9 cellular contexts compared by ENCODE assay signal in the genomic region with DNA sequence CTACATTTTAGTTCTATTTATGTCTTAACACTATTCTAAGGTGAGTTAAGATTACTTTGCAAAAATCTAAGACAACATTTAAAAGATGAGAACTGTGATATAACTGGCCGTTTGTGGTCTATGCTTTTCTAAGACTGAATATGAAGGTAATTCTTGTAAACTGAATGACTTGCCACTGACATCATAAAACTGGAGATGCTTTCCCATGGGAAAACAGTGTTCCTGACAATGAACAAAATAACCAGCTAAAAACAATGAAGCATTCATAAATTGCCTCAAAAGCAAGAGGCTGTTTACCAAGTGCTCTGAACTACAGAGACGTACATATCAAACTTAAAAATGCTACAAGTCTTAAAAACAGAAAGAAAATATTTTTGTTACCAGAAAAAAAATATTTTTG. TPM values are rescaled to one million over a fixed set of nuclear protein-coding genes. Genes with fewer than 3 reads are reported as not detected.
DNase-seq lines count a peak whose midpoint lies in the region; ATAC-seq and TF ChIP-seq lines count a peak whose summit lies in the region.
"Had no signal": no experiment of that assay in that cellular context is flagged by ENCODE, and none has a peak within 500 bp of the region (broad histone marks: within the 10 kb centered on the region; RNA-seq: fewer than 3 reads in every experiment).

No MANE protein-coding gene starts in this region.

- ATAC-seq in heart right ventricle (peak in 7 of 8 donors; percentile 29 to 71 (median 38)), HG02763 (IDR thresholded peaks at IDR 0.05; ENCODE audit: unreplicated experiment) (no peak), left lung (no peak)
- ATAC-seq: stimulated activated memory B cell treated with anti-CD40 and anti-IgM and Interleukin-4, amounts not matched to agents 10 μg/mL and 1 μg/mL and 100 μg/mL, for 72 hours had no signal

- DNase-seq in heart right ventricle: no peak
- no peak for DNase-seq in HPDE6-E6E7 (ENCODE audit: extremely low spot score)
- no peak for DNase-seq in nucleus accumbens (lab: John Stamatoyannopoulos, UW)
- DNase-seq in left lung: no peak

- H3K9ac ChIP-seq in subcutaneous abdominal adipose tissue (ENCODE audit: low read length in 5 of 5): no peak overlapping the region

- 39 to 45% methylated on average over 2 of the region's 2 CpGs for WGBS in heart right ventricle, 2 donors

- intact Hi-C loops in heart right ventricle (cut with DNase I) (loop anchor here in 1 of 10 donors (5.0 kb wide), 1 partner anchor 51 kb away; no protein-coding TSS in a partner anchor), left lung (cut with DNase I) (no loop called here)

- H3K27ac ChIP-seq in HEK293 (ENCODE audit: extremely low read depth, low read depth, low read length) (peak overlapping the region; percentile 46; the same call in 1 of the 2 replicates), angular gyrus (ENCODE audit: low read depth, low read length) (peak overlapping the region; percentile 96), heart right ventricle (peak overlapping the region in 9 of 10 donors; percentile 49 to 86 (median 67)), subcutaneous abdominal adipose tissue (ENCODE audit: low read depth, low read length) (peak overlapping the region; percentile 63), left lung (peak overlapping the region in 1 of 2 donors; percentile 35)

- H3K4me1 ChIP-seq in HEK293 (ENCODE audit: control insufficient read depth, insufficient read depth, low read length) (peaks cover 17% of the 10 kb centered on the region), heart right ventricle (peaks cover 0 to 68% (median 45%) of the 10 kb centered on the region in 9 donors), subcutaneous abdominal adipose tissue (ENCODE audit: control insufficient read depth in 5 of 5, insufficient read depth in 5 of 5, low read length in 5 of 5) (peaks cover 0 to 21% (median 3%) of the 10 kb centered on the region in 5 donors), left lung (peaks cover 15 to 26% of the 10 kb centered on the region in 2 donors)

- TF ChIP-seq CTCF in HEK293 (tag by site-specific recombination; IDR thresholded peaks at IDR 0.05) (no peak), heart right ventricle (IDR thresholded peaks at IDR 0.05) (no peak), left lung (IDR thresholded peaks at IDR 0.05) (no peak)

- POLR2A ChIA-PET in HEK293 (lab: Yijun Ruan, JAX): no interaction called here

- H3K27me3 ChIP-seq in heart right ventricle: no peaks in the 10 kb centered on the region
- no peaks in the 10 kb centered on the region for H3K27me3 ChIP-seq in subcutaneous abdominal adipose tissue (ENCODE audit: control insufficient read depth in 5 of 5, insufficient read depth in 4 of 5, low read length in 5 of 5)
- H3K27me3 ChIP-seq in left lung: no peaks in the 10 kb centered on the region

- no peak overlapping the region for H3K4me3 ChIP-seq in HEK293 (ENCODE audit: low read depth, low read length)
- peak overlapping the region in 2 of 10 donors; percentile 6 to 25 for H3K4me3 ChIP-seq in heart right ventricle
- no peak overlapping the region for H3K4me3 ChIP-seq in subcutaneous abdominal adipose tissue (ENCODE audit: low read depth in 1 of 5, low read length in 5 of 5)
- no peak overlapping the region for H3K4me3 ChIP-seq in left lung

- H3K36me3 ChIP-seq in HEK293 (ENCODE audit: control insufficient read depth in 2 of 2, insufficient read depth in 1 of 2, low read length in 2 of 2) (peaks cover 6% of the 10 kb centered on the region in 2 experiments; a peak in 2 of 3 replicates), heart right ventricle (peaks cover 0 to 13% (median 0%) of the 10 kb centered on the region in 9 donors), subcutaneous abdominal adipose tissue (ENCODE audit: control insufficient read depth in 5 of 5, insufficient read depth in 5 of 5, low read length in 5 of 5) (no peaks in the 10 kb centered on the region), left lung (no peaks in the 10 kb centered on the region)

- CTCF ChIA-PET in HEK293 (lab: Yijun Ruan, JAX): no interaction called here

- no peaks in the 10 kb centered on the region for H3K9me3 ChIP-seq in HEK293 (ENCODE audit: control insufficient read depth, insufficient read depth, low read depth, low read length)
- H3K9me3 ChIP-seq in heart right ventricle: no peaks in the 10 kb centered on the region
- H3K9me3 ChIP-seq in subcutaneous abdominal adipose tissue (ENCODE audit: control insufficient read depth in 5 of 5, low read length in 5 of 5): no peaks in the 10 kb centered on the region
- H3K9me3 ChIP-seq in left lung: no peaks in the 10 kb centered on the region

TF ChIP-seq in HEK293, 187 proteins besides CTCF, POLR2A, EP300 and RAD21:
- TF ChIP-seq ZNF37A (tag by site-specific recombination; IDR thresholded peaks at IDR 0.05): no peak
- TF ChIP-seq, protein P1, sequence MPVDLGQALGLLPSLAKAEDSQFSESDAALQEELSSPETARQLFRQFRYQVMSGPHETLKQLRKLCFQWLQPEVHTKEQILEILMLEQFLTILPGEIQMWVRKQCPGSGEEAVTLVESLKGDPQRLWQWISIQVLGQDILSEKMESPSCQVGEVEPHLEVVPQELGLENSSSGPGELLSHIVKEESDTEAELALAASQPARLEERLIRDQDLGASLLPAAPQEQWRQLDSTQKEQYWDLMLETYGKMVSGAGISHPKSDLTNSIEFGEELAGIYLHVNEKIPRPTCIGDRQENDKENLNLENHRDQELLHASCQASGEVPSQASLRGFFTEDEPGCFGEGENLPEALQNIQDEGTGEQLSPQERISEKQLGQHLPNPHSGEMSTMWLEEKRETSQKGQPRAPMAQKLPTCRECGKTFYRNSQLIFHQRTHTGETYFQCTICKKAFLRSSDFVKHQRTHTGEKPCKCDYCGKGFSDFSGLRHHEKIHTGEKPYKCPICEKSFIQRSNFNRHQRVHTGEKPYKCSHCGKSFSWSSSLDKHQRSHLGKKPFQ (tag by site-specific recombination; IDR thresholded peaks at IDR 0.05): no peak
- TF ChIP-seq ZSCAN16 (tag by site-specific recombination; IDR thresholded peaks at IDR 0.05): no peak
- TF ChIP-seq, protein P2, sequence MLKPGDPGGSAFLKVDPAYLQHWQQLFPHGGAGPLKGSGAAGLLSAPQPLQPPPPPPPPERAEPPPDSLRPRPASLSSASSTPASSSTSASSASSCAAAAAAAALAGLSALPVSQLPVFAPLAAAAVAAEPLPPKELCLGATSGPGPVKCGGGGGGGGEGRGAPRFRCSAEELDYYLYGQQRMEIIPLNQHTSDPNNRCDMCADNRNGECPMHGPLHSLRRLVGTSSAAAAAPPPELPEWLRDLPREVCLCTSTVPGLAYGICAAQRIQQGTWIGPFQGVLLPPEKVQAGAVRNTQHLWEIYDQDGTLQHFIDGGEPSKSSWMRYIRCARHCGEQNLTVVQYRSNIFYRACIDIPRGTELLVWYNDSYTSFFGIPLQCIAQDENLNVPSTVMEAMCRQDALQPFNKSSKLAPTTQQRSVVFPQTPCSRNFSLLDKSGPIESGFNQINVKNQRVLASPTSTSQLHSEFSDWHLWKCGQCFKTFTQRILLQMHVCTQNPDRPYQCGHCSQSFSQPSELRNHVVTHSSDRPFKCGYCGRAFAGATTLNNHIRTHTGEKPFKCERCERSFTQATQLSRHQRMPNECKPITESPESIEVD (tag by site-specific recombination; IDR thresholded peaks at IDR 0.05): 0 out of 2 replicates have a peak, but pooled peaks have one; percentile 16
- peak; percentile 56 for TF ChIP-seq ZNF629 (tag by site-specific recombination; IDR thresholded peaks at IDR 0.05)
- TF ChIP-seq ZNF510 (tag by site-specific recombination; IDR thresholded peaks at IDR 0.05; ENCODE audit: insufficient replicate concordance): no peak
TF ChIP-seq in HEK293: peak in this region for 2.

RNA-seq across cellular contexts. Expression of a gene that starts 54.7 kb away (rescaled TPM):
- 100 to 1,000 TPM; 324 to 434 (median 398) TPM for total RNA-seq in heart right ventricle
- 100 to 1,000 TPM; 106 to 186 TPM for polyA plus RNA-seq in heart right ventricle
- 100 to 1,000 TPM; 373 to 521 TPM for total RNA-seq in left lung

Comparison
In these comparisons a context has a peak if more than half of its experiments do, and no peak if none do; other contexts are left out.
1. ATAC-seq: peak in heart right ventricle (7 of 8); none in HG02763 (single experiment) and left lung (single experiment).